ENCODE assay signal across 8 cellular contexts in genomic region chr7:107045980-107046379, GRCh38. TPM values are rescaled to one million over a fixed set of nuclear protein-coding genes. Genes with fewer than 3 reads are reported as not detected.
DNase-seq lines count a peak whose midpoint lies in the region; ATAC-seq and TF ChIP-seq lines count a peak whose summit lies in the region.

No MANE protein-coding gene starts in this region.

- ATAC-seq in GM21528 (IDR thresholded peaks at IDR 0.05; ENCODE audit: low FRiP score, unreplicated experiment) (no peak), GM21529 (IDR thresholded peaks at IDR 0.05; ENCODE audit: unreplicated experiment) (no peak)

- H3K9me3 Mint-ChIP-seq in dendritic cell treated with granulocyte-macrophage colony-stimulating factor and Interleukin-4, amounts not matched to agents 40 ng/mL and 50 ng/mL, for 4 days: no peaks in the 10 kb centered on the region
- H3K9me3 Mint-ChIP-seq in osteocyte (ENCODE audit: unreplicated experiment): no peaks in the 10 kb centered on the region

- intact Hi-C loops in dendritic cell treated with granulocyte-macrophage colony-stimulating factor and Interleukin-4, amounts not matched to agents 40 ng/mL and 50 ng/mL, for 4 days (cut with micrococcal nuclease): loop anchor here (10.0 kb wide), 1 partner anchor 99 kb away; no protein-coding TSS in a partner anchor

- peaks cover 3% of the 10 kb centered on the region for H3K27me3 Mint-ChIP-seq in dendritic cell treated with granulocyte-macrophage colony-stimulating factor and Interleukin-4, amounts not matched to agents 40 ng/mL and 50 ng/mL, for 4 days
- peaks cover 11% of the 10 kb centered on the region for H3K27me3 Mint-ChIP-seq in osteocyte (ENCODE audit: unreplicated experiment)

- peak overlapping the region; percentile 97 for H3K4me3 Mint-ChIP-seq in dendritic cell treated with granulocyte-macrophage colony-stimulating factor and Interleukin-4, amounts not matched to agents 40 ng/mL and 50 ng/mL, for 4 days
- H3K4me3 Mint-ChIP-seq in osteocyte (ENCODE audit: unreplicated experiment): peak overlapping the region; percentile 87

- peaks cover 38% of the 10 kb centered on the region for H3K4me1 Mint-ChIP-seq in dendritic cell treated with granulocyte-macrophage colony-stimulating factor and Interleukin-4, amounts not matched to agents 40 ng/mL and 50 ng/mL, for 4 days (ENCODE audit: low read depth)
- H3K4me1 Mint-ChIP-seq in osteocyte (ENCODE audit: unreplicated experiment): peaks cover 17% of the 10 kb centered on the region

- TF ChIP-seq CTCF in osteocyte (IDR thresholded peaks at IDR 0.05): no peak

- in situ Hi-C loops in Caki2 (cut with HindIII; ENCODE audit: low pct_unique_long_range_greater_than_20kb, low sequenced_read_pairs): no loop called here

- peaks cover 7% of the 10 kb centered on the region for H3K36me3 Mint-ChIP-seq in dendritic cell treated with granulocyte-macrophage colony-stimulating factor and Interleukin-4, amounts not matched to agents 40 ng/mL and 50 ng/mL, for 4 days (ENCODE audit: low read depth)
- H3K36me3 Mint-ChIP-seq in osteocyte (ENCODE audit: unreplicated experiment): no peaks in the 10 kb centered on the region

- peak overlapping the region; percentile 86 for H3K27ac Mint-ChIP-seq in dendritic cell treated with granulocyte-macrophage colony-stimulating factor and Interleukin-4, amounts not matched to agents 40 ng/mL and 50 ng/mL, for 4 days
- H3K27ac Mint-ChIP-seq in osteocyte (ENCODE audit: unreplicated experiment): no peak overlapping the region

- peak; percentile 1 for DNase-seq in Caki2 (ENCODE audit: low read depth)
- DNase-seq in LoVo (ENCODE audit: low spot score): peak; percentile 64
- no peak for DNase-seq in osteocyte (ENCODE audit: extremely low spot score, unreplicated experiment)
- DNase-seq in activated effector memory CD4-positive, alpha-beta T cell treated with Interleukin-2 at 50 U/mL for 16 hours: no peak
- no peak for DNase-seq in SKM-1 treated with dmso at 0.1 percent for 144 hours (lab: John Stamatoyannopoulos, UW; ENCODE audit: unreplicated experiment)

RNA-seq across cellular contexts. Expression of gene PRKAR2B, which starts 1.5 kb away (rescaled TPM):
- total RNA-seq in Caki2 (2014; rRNA removed; shearing (Covaris generic); ENCODE audit: low replicate concordance): 12.5 and 14.0 TPM in 2 replicates
- 3.3 and 3.4 TPM in 2 replicates for total RNA-seq in osteocyte

Comparison
In these comparisons a context has a peak if more than half of its experiments do, and no peak if none do; other contexts are left out.
1. DNase-seq: peak in Caki2 (single experiment) and LoVo (single experiment); none in osteocyte (single experiment), activated effector memory CD4-positive, alpha-beta T cell treated with Interleukin-2 at 50 U/mL for 16 hours (single experiment) and SKM-1 treated with dmso at 0.1 percent for 144 hours (single experiment).